In the genomic region with DNA sequence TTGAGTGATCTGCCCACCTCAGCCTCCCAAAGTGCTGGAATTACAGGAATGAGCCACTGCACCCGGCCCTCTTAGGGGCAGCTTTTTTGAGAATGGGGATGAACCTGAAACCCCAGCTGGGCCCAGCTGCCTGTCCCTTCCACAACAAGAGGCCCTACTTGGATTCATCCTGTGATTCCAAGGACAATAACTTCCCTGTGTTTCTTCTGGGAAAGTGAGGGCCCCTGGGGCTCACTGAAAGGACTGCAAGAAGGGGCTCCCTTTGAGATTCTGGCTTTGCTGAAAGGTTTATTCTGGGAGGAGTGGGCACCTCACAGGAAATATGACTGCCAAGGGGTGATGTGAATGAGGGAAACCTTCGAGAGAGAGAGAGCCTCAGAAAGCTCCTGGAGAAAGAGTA, we compare ENCODE assay signal across 17 cellular contexts. TPM values are rescaled to one million over a fixed set of nuclear protein-coding genes. Genes with fewer than 3 reads are reported as not detected.
DNase-seq lines count a peak whose midpoint lies in the region; ATAC-seq and TF ChIP-seq lines count a peak whose summit lies in the region.
"Had no signal": no experiment of that assay in that cellular context is flagged by ENCODE, and none has a peak within 500 bp of the region (broad histone marks: within the 10 kb centered on the region; RNA-seq: fewer than 3 reads in every experiment).

No MANE protein-coding gene starts in this region.

- no peak overlapping the region for H3K27ac Mint-ChIP-seq in WTC11
- no peak overlapping the region for H3K27ac Mint-ChIP-seq in osteocyte (ENCODE audit: unreplicated experiment)
- H3K27ac Mint-ChIP-seq: CD14-positive monocyte, HFFc6 had no signal

- CTCF ChIA-PET in WTC11 (lab: Charles Lee) = interaction anchor here (1.1 to 1.5 kb wide), 3 partner anchors 12 to 202 kb away, joined by 4 to 10 read pairs (median 5); a partner anchor contains a TSS

- peak; percentile 18 for DNase-seq in activated CD8-positive, alpha-beta memory T cell treated with anti-CD3 and anti-CD28 coated beads, Interleukin-2, amount 50 U/mL, for 48 hours
- no peak for DNase-seq in activated CD8-positive, alpha-beta memory T cell treated with anti-CD3 and anti-CD28 coated beads for 24 hours
- peak; percentile 11 for DNase-seq in D341Med (ENCODE audit: low spot score)
- DNase-seq in WTC11 (ENCODE audit: low spot score) = peak; percentile 9
- peak; percentile 57 for DNase-seq in osteocyte (ENCODE audit: extremely low spot score, unreplicated experiment)
- no peak for DNase-seq in H4 (ENCODE audit: low spot score)
- DNase-seq in NCI-H2171 treated with DMSO at 0.1 percent for 48 hours (lab: John Stamatoyannopoulos, UW) = no peak
- no peak for DNase-seq in stimulated activated CD4-positive, alpha-beta T cell treated with anti-CD3 and anti-CD28 coated beads, Interleukin-4, amount 100 ng/mL, for 1 hour
- DNase-seq: COR-L47, DMS79, GM23248, HFFc6, KBM-7, NCI-H146, NCI-H226, PC-9 had no signal

- H3K27me3 Mint-ChIP-seq in WTC11 (ENCODE audit: low read depth) (peaks cover 14% of the 10 kb centered on the region), osteocyte (ENCODE audit: unreplicated experiment) (peaks cover 24% of the 10 kb centered on the region)

- no peak for ATAC-seq in WTC11

- H3K9me3 Mint-ChIP-seq in WTC11 = peaks cover 10% of the 10 kb centered on the region
- H3K9me3 Mint-ChIP-seq in osteocyte (ENCODE audit: unreplicated experiment) = peaks cover 12% of the 10 kb centered on the region

- H3K36me3 Mint-ChIP-seq in WTC11 = no peaks in the 10 kb centered on the region
- no peaks in the 10 kb centered on the region for H3K36me3 Mint-ChIP-seq in osteocyte (ENCODE audit: unreplicated experiment)
- H3K36me3 Mint-ChIP-seq: CD14-positive monocyte had no signal

- H3K4me3 Mint-ChIP-seq in WTC11 (no peak overlapping the region), osteocyte (ENCODE audit: unreplicated experiment) (no peak overlapping the region)
- H3K4me3 Mint-ChIP-seq: CD14-positive monocyte, HFFc6 had no signal

- TF ChIP-seq CTCF in WTC11 (IDR thresholded peaks at IDR 0.05) (no peak), osteocyte (IDR thresholded peaks at IDR 0.05) (no peak)

- POLR2A ChIA-PET in WTC11 (lab: Charles Lee) = no interaction called here

- H3K4me1 Mint-ChIP-seq in WTC11 (no peaks in the 10 kb centered on the region), osteocyte (ENCODE audit: unreplicated experiment) (no peaks in the 10 kb centered on the region)
- H3K4me1 Mint-ChIP-seq: CD14-positive monocyte had no signal

TF ChIP-seq in WTC11, 78 proteins besides CTCF, POLR2A, EP300 and RAD21:
- TF ChIP-seq MXD4 (CRISPR knock-in tag; IDR thresholded peaks at IDR 0.05; ENCODE audit: borderline replicate concordance) (no peak), ESRRA (CRISPR knock-in tag; IDR thresholded peaks at IDR 0.05; ENCODE audit: borderline replicate concordance) (no peak), SMAD4 (CRISPR knock-in tag; IDR thresholded peaks at IDR 0.05) (no peak), JUN (CRISPR knock-in tag; IDR thresholded peaks at IDR 0.05) (no peak), FOXJ3 (CRISPR knock-in tag; IDR thresholded peaks at IDR 0.05; ENCODE audit: borderline replicate concordance) (no peak), TP53 (CRISPR knock-in tag; IDR thresholded peaks at IDR 0.05) (no peak), EMX1 (CRISPR knock-in tag; IDR thresholded peaks at IDR 0.05) (no peak), ZBTB21 (CRISPR knock-in tag; IDR thresholded peaks at IDR 0.05; ENCODE audit: borderline replicate concordance) (no peak)
- TF ChIP-seq, protein P1, sequence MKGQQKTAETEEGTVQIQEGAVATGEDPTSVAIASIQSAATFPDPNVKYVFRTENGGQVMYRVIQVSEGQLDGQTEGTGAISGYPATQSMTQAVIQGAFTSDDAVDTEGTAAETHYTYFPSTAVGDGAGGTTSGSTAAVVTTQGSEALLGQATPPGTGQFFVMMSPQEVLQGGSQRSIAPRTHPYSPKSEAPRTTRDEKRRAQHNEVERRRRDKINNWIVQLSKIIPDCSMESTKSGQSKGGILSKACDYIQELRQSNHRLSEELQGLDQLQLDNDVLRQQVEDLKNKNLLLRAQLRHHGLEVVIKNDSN (CRISPR knock-in tag; IDR thresholded peaks at IDR 0.05) = no peak
- TF ChIP-seq, protein P2, sequence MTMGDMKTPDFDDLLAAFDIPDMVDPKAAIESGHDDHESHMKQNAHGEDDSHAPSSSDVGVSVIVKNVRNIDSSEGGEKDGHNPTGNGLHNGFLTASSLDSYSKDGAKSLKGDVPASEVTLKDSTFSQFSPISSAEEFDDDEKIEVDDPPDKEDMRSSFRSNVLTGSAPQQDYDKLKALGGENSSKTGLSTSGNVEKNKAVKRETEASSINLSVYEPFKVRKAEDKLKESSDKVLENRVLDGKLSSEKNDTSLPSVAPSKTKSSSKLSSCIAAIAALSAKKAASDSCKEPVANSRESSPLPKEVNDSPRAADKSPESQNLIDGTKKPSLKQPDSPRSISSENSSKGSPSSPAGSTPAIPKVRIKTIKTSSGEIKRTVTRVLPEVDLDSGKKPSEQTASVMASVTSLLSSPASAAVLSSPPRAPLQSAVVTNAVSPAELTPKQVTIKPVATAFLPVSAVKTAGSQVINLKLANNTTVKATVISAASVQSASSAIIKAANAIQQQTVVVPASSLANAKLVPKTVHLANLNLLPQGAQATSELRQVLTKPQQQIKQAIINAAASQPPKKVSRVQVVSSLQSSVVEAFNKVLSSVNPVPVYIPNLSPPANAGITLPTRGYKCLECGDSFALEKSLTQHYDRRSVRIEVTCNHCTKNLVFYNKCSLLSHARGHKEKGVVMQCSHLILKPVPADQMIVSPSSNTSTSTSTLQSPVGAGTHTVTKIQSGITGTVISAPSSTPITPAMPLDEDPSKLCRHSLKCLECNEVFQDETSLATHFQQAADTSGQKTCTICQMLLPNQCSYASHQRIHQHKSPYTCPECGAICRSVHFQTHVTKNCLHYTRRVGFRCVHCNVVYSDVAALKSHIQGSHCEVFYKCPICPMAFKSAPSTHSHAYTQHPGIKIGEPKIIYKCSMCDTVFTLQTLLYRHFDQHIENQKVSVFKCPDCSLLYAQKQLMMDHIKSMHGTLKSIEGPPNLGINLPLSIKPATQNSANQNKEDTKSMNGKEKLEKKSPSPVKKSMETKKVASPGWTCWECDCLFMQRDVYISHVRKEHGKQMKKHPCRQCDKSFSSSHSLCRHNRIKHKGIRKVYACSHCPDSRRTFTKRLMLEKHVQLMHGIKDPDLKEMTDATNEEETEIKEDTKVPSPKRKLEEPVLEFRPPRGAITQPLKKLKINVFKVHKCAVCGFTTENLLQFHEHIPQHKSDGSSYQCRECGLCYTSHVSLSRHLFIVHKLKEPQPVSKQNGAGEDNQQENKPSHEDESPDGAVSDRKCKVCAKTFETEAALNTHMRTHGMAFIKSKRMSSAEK (CRISPR knock-in tag; IDR thresholded peaks at IDR 0.05; ENCODE audit: borderline replicate concordance) = no peak
- TF ChIP-seq, protein P3, sequence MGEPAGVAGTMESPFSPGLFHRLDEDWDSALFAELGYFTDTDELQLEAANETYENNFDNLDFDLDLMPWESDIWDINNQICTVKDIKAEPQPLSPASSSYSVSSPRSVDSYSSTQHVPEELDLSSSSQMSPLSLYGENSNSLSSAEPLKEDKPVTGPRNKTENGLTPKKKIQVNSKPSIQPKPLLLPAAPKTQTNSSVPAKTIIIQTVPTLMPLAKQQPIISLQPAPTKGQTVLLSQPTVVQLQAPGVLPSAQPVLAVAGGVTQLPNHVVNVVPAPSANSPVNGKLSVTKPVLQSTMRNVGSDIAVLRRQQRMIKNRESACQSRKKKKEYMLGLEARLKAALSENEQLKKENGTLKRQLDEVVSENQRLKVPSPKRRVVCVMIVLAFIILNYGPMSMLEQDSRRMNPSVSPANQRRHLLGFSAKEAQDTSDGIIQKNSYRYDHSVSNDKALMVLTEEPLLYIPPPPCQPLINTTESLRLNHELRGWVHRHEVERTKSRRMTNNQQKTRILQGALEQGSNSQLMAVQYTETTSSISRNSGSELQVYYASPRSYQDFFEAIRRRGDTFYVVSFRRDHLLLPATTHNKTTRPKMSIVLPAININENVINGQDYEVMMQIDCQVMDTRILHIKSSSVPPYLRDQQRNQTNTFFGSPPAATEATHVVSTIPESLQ (CRISPR knock-in tag; IDR thresholded peaks at IDR 0.05) = no peak
- TF ChIP-seq, protein P4, sequence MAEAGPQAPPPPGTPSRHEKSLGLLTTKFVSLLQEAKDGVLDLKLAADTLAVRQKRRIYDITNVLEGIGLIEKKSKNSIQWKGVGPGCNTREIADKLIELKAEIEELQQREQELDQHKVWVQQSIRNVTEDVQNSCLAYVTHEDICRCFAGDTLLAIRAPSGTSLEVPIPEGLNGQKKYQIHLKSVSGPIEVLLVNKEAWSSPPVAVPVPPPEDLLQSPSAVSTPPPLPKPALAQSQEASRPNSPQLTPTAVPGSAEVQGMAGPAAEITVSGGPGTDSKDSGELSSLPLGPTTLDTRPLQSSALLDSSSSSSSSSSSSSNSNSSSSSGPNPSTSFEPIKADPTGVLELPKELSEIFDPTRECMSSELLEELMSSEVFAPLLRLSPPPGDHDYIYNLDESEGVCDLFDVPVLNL (CRISPR knock-in tag; IDR thresholded peaks at IDR 0.05; ENCODE audit: borderline replicate concordance, low read depth) = no peak
- TF ChIP-seq, protein P5, sequence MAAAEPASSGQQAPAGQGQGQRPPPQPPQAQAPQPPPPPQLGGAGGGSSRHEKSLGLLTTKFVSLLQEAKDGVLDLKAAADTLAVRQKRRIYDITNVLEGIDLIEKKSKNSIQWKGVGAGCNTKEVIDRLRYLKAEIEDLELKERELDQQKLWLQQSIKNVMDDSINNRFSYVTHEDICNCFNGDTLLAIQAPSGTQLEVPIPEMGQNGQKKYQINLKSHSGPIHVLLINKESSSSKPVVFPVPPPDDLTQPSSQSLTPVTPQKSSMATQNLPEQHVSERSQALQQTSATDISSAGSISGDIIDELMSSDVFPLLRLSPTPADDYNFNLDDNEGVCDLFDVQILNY (CRISPR knock-in tag; IDR thresholded peaks at IDR 0.05) = no peak

RNA-seq across cellular contexts. Expression of a gene that starts 12.3 kb away (rescaled TPM):
- total RNA-seq in WTC11 (2021) (9.9 to 11.4 TPM (median 11.0 TPM) in 3 replicates), osteocyte (2.9 and 3.7 TPM in 2 replicates)
- total RNA-seq in H4 (2014; rRNA removed; shearing (Covaris generic)) = 2.3 and 3.4 TPM in 2 replicates

Comparison
In these comparisons a context has a peak if more than half of its experiments do, and no peak if none do; other contexts are left out.
1. DNase-seq: peak in activated CD8-positive, alpha-beta memory T cell treated with anti-CD3 and anti-CD28 coated beads, Interleukin-2, amount 50 U/mL, for 48 hours (single experiment), D341Med (single experiment), WTC11 (single experiment) and osteocyte (single experiment); none in activated CD8-positive, alpha-beta memory T cell treated with anti-CD3 and anti-CD28 coated beads for 24 hours (single experiment), H4 (single experiment), NCI-H2171 treated with DMSO at 0.1 percent for 48 hours (single experiment) and stimulated activated CD4-positive, alpha-beta T cell treated with anti-CD3 and anti-CD28 coated beads, Interleukin-4, amount 100 ng/mL, for 1 hour (single experiment).